In genomic region chr11:43358308-43358669, GRCh38 we compare ENCODE assay signal across 8 cellular contexts. TPM values are rescaled to one million over a fixed set of nuclear protein-coding genes. Genes with fewer than 3 reads are reported as not detected.
DNase-seq lines count a peak whose midpoint lies in the region; ATAC-seq and TF ChIP-seq lines count a peak whose summit lies in the region.

No MANE protein-coding gene starts in this region.

- DNase-seq in AG04449 (ENCODE audit: low read depth, low spot score) (no peak), body of pancreas (no peak), lung (ENCODE audit: low spot score) (no peak), NCI-H446 (lab: John Stamatoyannopoulos, UW) (no peak), NCI-H187 (lab: John Stamatoyannopoulos, UW) (no peak), NCI-H1417 (lab: John Stamatoyannopoulos, UW) (no peak)

- TF ChIP-seq CTCF in AG04449 (IDR thresholded peaks at IDR 0.05; ENCODE audit: insufficient read depth, low read length, missing control alignments) (no peak), body of pancreas (IDR thresholded peaks at IDR 0.05) (no peak), lung (IDR thresholded peaks at IDR 0.05; ENCODE audit: control extremely low read depth, extremely low read depth) (no peak)

- POLR2A ChIA-PET in AG04449 (lab: Yijun Ruan, JAX) = interaction anchor here (0.8 to 1.3 kb wide), 3 partner anchors 9 to 47 kb away, joined by 4 to 6 read pairs (median 5); partner anchors contain the start of gene API5

- 2 to 9% methylated on average over 7 of the region's 7 CpGs for WGBS in body of pancreas, 2 donors
- 3 to 7% methylated on average over 7 of the region's 7 CpGs for WGBS in lung, 2 donors

- CTCF ChIA-PET in AG04449 (lab: Yijun Ruan, JAX) = interaction anchor here (1.7 to 1.9 kb wide), 3 partner anchors 20 to 60 kb away, joined by 4 to 7 read pairs (median 6); partner anchors contain the start of gene API5

- TF ChIP-seq POLR2A in body of pancreas (IDR thresholded peaks at IDR 0.05) = no peak

- H3K27ac ChIP-seq in body of pancreas = peak overlapping the region in 3 of 4 donors; percentile 87 to 95 (median 95)
- peak overlapping the region; percentile 38 to 97 for H3K27ac ChIP-seq in lung (ENCODE audit: low read depth in 1 of 2, low read length in 1 of 2)

- peak; percentile 2 for ATAC-seq in HG03139 (IDR thresholded peaks at IDR 0.05; ENCODE audit: unreplicated experiment)
- ATAC-seq in body of pancreas = no peak
- no peak for ATAC-seq in lung (ENCODE audit: insufficient read depth, low FRiP score)
- ATAC-seq in HG03378 (IDR thresholded peaks at IDR 0.05; ENCODE audit: unreplicated experiment) = no peak

- intact Hi-C loops in body of pancreas (cut with DNase I) = no loop called here

- H3K4me3 ChIP-seq in AG04449 (ENCODE audit: low read depth, low read length) (peak overlapping the region; percentile 98), body of pancreas (peak overlapping the region; percentile 96 to 98), lung (peak overlapping the region; percentile 96)

- no peaks in the 10 kb centered on the region for H3K9me3 ChIP-seq in body of pancreas
- no peaks in the 10 kb centered on the region for H3K9me3 ChIP-seq in lung (ENCODE audit: control insufficient read depth in 2 of 2, insufficient read depth in 1 of 2, low read length in 1 of 2)

- H3K4me1 ChIP-seq in body of pancreas (peaks cover 28% of the 10 kb centered on the region), lung (ENCODE audit: control insufficient read depth in 2 of 2, insufficient read depth in 2 of 2, low read length in 2 of 2) (peaks cover 0 to 13% of the 10 kb centered on the region in 2 donors)

- H3K36me3 ChIP-seq in body of pancreas (replicated peaks in 1 of 2; ENCODE audit: insufficient read depth in 1 of 2, low read depth in 2 of 2) = no peaks in the 10 kb centered on the region
- no peaks in the 10 kb centered on the region for H3K36me3 ChIP-seq in lung (ENCODE audit: control insufficient read depth in 2 of 2, insufficient read depth in 2 of 2, low read length in 2 of 2)

- H3K27me3 ChIP-seq in body of pancreas = no peaks in the 10 kb centered on the region
- no peaks in the 10 kb centered on the region for H3K27me3 ChIP-seq in lung (ENCODE audit: control insufficient read depth, insufficient read depth)

RNA-seq across cellular contexts. Expression of gene TTC17, which starts 0.4 kb away (rescaled TPM):
- 100 to 1,000 TPM in 1 of 2 donors, 10 to 100 TPM in 1; 99.1 to 195 TPM for total RNA-seq in body of pancreas
- 100 to 1,000 TPM in 1 of 2 donors, 10 to 100 TPM in 1; 69.2 to 218 TPM for total RNA-seq in lung
- 10 to 100 TPM; 30.7 to 41.9 TPM for polyA plus RNA-seq in lung

RNA-seq across cellular contexts. Expression of gene API5, which starts 46.5 kb away (rescaled TPM):
- total RNA-seq in body of pancreas (10 to 100 TPM; 32.7 to 45.8 TPM), lung (10 to 100 TPM; 87.4 to 88.6 TPM)
- 10 to 100 TPM; 26.6 to 44.3 TPM for polyA plus RNA-seq in lung
